25 cellular contexts compared by ENCODE assay signal in the genomic region with DNA sequence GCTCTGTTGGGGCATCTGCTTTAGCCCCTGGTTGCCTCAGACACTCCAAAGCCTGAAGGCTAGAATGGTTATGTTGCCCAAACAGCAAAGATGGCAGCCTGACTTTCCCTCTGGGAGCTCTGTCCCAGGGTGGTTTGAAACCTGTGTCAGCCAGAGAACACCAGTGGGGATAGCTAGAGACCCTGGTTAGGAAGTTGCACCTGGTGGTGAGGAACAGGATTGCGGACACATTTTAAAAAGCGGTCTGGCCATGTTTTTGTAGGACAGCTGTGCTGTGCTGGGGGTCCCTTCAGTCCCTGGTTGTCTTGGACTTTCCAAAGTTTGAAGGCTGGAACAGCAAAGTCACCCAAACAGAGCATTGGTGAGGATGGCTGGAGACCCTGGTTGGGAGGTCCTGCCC.
DNase-seq lines count a peak whose midpoint lies in the region; TF ChIP-seq lines count a peak whose summit lies in the region.
"Had no signal": no experiment of that assay in that cellular context is flagged by ENCODE, and none has a peak within 500 bp of the region (broad histone marks: within the 10 kb centered on the region; RNA-seq: fewer than 3 reads in every experiment).

No MANE protein-coding gene starts in this region.

- BruUV-seq in MCF 10A (replicated peaks; lab: Mats Ljungman, UMichigan) (no TSS peak), mammary epithelial cell (replicated peaks; lab: Mats Ljungman, UMichigan) (no TSS peak), OCI-LY7 (replicated peaks; lab: Mats Ljungman, UMichigan) (no TSS peak)

- no peak overlapping the region for H3K9ac ChIP-seq in mammary epithelial cell (ENCODE audit: insufficient read depth, low read length)

- POLR2A ChIA-PET in MCF 10A (lab: Yijun Ruan, JAX): no interaction called here
- POLR2A ChIA-PET in OCI-LY7 (lab: Charles Lee): no interaction called here

- H3K4me3 Mint-ChIP-seq in MCF 10A (ENCODE audit: unreplicated experiment) (no peak overlapping the region), type B pancreatic cell (no peak overlapping the region)
- H3K4me3 Mint-ChIP-seq: activated naive CD4-positive, alpha-beta T cell treated with anti-CD3 and anti-CD28 coated beads, Interleukin-2, amount 10 ng/mL, durations not matched to agents 7 days and 5 days; CD4-positive, alpha-beta T cell had no signal

- DNase-seq in MCF 10A (ENCODE audit: unreplicated experiment) (no peak), mammary epithelial cell (no peak), OCI-LY7 (ENCODE audit: low spot score) (no peak), epithelial cell of esophagus (ENCODE audit: low read depth) (no peak), type B pancreatic cell (ENCODE audit: extremely low spot score, unreplicated experiment) (no peak), NCI-H1417 (lab: John Stamatoyannopoulos, UW) (no peak), UCSD-AML1 (lab: John Stamatoyannopoulos, UW; ENCODE audit: unreplicated experiment) (no peak), NCI-H510A (lab: John Stamatoyannopoulos, UW) (no peak)
- DNase-seq: activated CD4-positive, alpha-beta T cell treated with anti-CD3 and anti-CD28 coated beads, Interleukin-2, amount 50 U/mL, for 48 hours; activated naive CD4-positive, alpha-beta T cell treated with anti-CD3 and anti-CD28 coated beads, Interleukin-2, amount 10 ng/mL, durations not matched to agents 7 days and 5 days; activated T-cell treated with anti-CD3 and anti-CD28 coated beads, Interleukin-2, amount 50 U/mL, for 1 hour; CD4-positive, alpha-beta T cell; cortex of kidney; DMS79; GOT3; Kasumi-1; left ventricle myocardium inferior; NCI-H1417 treated with DMSO at 0.1 percent for 48 hours; RPMI8226; sigmoid colon; stimulated activated CD4-positive, alpha-beta T cell treated with anti-CD3 and anti-CD28 coated beads, Interleukin-1b, Interleukin-23, amount 100 ng/mL, for 48 hours; stimulated activated naive CD8-positive, alpha-beta T cell treated with anti-CD3 and anti-CD28 coated beads, Interleukin-15, Interleukin-2, amounts not matched to agents 100 U/mL and 50 U/mL, for 24 hours; SW 1271; transverse colon had no signal

- intact Hi-C loops in MCF 10A (cut with micrococcal nuclease): no loop called here
- intact Hi-C loops in mammary epithelial cell (cut with micrococcal nuclease): no loop called here
- intact Hi-C loops in OCI-LY7 (cut with micrococcal nuclease; ENCODE audit: unreplicated experiment): no loop called here

- TF ChIP-seq CTCF in MCF 10A (IDR thresholded peaks at IDR 0.05; ENCODE audit: unreplicated experiment) (peak; percentile 11), mammary epithelial cell (conservative IDR thresholded peaks at IDR 0.05 in 1 of 2, IDR thresholded peaks at IDR 0.05 in 1 of 2; ENCODE audit: extremely low read depth in 1 of 2, insufficient read depth in 1 of 2, low read depth in 1 of 2, low read length in 2 of 2) (peak in 1 of 2 donors; percentile 19), OCI-LY7 (conservative IDR thresholded peaks at IDR 0.05; ENCODE audit: low read length) (peak; percentile 36; the same call in 1 of the 2 replicates), epithelial cell of esophagus (IDR thresholded peaks at IDR 0.05; ENCODE audit: insufficient read depth, low read depth, low read length, missing control alignments) (peak; percentile 30), type B pancreatic cell (conservative IDR thresholded peaks at IDR 0.05) (peak; percentile 59)

- H3K4me2 ChIP-seq in mammary epithelial cell (ENCODE audit: insufficient read depth, low read depth, low read length) (no peak overlapping the region), OCI-LY7 (ENCODE audit: low read length) (no peak overlapping the region)

- H3K27ac Mint-ChIP-seq in MCF 10A (ENCODE audit: low read depth, unreplicated experiment): no peak overlapping the region
- H3K27ac Mint-ChIP-seq in type B pancreatic cell: no peak overlapping the region
- H3K27ac Mint-ChIP-seq: activated naive CD4-positive, alpha-beta T cell treated with anti-CD3 and anti-CD28 coated beads, Interleukin-2, amount 10 ng/mL, durations not matched to agents 7 days and 5 days; CD4-positive, alpha-beta T cell had no signal

- H3K4me1 ChIP-seq in mammary epithelial cell (ENCODE audit: insufficient read depth, low read length) (no peaks in the 10 kb centered on the region), OCI-LY7 (ENCODE audit: insufficient read depth, low read length, poor library complexity, severe bottlenecking) (no peaks in the 10 kb centered on the region)
- H3K4me1 ChIP-seq: left ventricle myocardium inferior, sigmoid colon, transverse colon had no signal

- no peaks in the 10 kb centered on the region for H3K4me1 Mint-ChIP-seq in MCF 10A (ENCODE audit: insufficient read depth, unreplicated experiment)
- no peaks in the 10 kb centered on the region for H3K4me1 Mint-ChIP-seq in type B pancreatic cell (ENCODE audit: unreplicated experiment)
- H3K4me1 Mint-ChIP-seq: activated naive CD4-positive, alpha-beta T cell treated with anti-CD3 and anti-CD28 coated beads, Interleukin-2, amount 10 ng/mL, durations not matched to agents 7 days and 5 days had no signal

- CTCF ChIA-PET in MCF 10A (lab: Yijun Ruan, JAX): interaction anchor here (0.6 to 4.2 kb wide), 5 partner anchors 14 to 844 kb away, joined by 3 to 22 read pairs (median 3); no protein-coding TSS in a partner anchor
- CTCF ChIA-PET in mammary epithelial cell (lab: Charles Lee; ENCODE audit: low non-redundant PET): no interaction called here
- CTCF ChIA-PET in OCI-LY7 (lab: Charles Lee; ENCODE audit: unreplicated experiment): no interaction called here

- H3K36me3 ChIP-seq in mammary epithelial cell (ENCODE audit: insufficient read depth, low read length): no peaks in the 10 kb centered on the region
- H3K36me3 ChIP-seq in OCI-LY7 (ENCODE audit: insufficient read depth, low read length): no peaks in the 10 kb centered on the region
- H3K36me3 ChIP-seq: left ventricle myocardium inferior, sigmoid colon, transverse colon had no signal

- H3K9me3 ChIP-seq in mammary epithelial cell (replicated peaks; ENCODE audit: insufficient read depth, low read length) (no peaks in the 10 kb centered on the region), OCI-LY7 (ENCODE audit: low read length) (no peaks in the 10 kb centered on the region)
- H3K9me3 ChIP-seq: left ventricle myocardium inferior, sigmoid colon, transverse colon had no signal

- no peaks in the 10 kb centered on the region for H4K20me1 ChIP-seq in mammary epithelial cell (ENCODE audit: insufficient read depth, low read length)
- H4K20me1 ChIP-seq in OCI-LY7 (ENCODE audit: insufficient read depth, low read length): no peaks in the 10 kb centered on the region

- H3K79me2 ChIP-seq in mammary epithelial cell (ENCODE audit: insufficient read depth, low read length) (no peaks in the 10 kb centered on the region), OCI-LY7 (ENCODE audit: insufficient read depth, low read depth, low read length) (no peaks in the 10 kb centered on the region)

- no peaks in the 10 kb centered on the region for H3K27me3 ChIP-seq in mammary epithelial cell (ENCODE audit: insufficient read depth, low read length)
- H3K27me3 ChIP-seq: sigmoid colon, transverse colon had no signal

- no peak overlapping the region for H3K4me3 ChIP-seq in mammary epithelial cell (replicated peaks in 1 of 3; ENCODE audit: insufficient read depth in 1 of 3, low read depth in 2 of 3, low read length in 3 of 3)
- no peak overlapping the region for H3K4me3 ChIP-seq in OCI-LY7 (ENCODE audit: low read depth, low read length, poor library complexity, severe bottlenecking)
- no peak overlapping the region for H3K4me3 ChIP-seq in epithelial cell of esophagus (ENCODE audit: low read length)
- H3K4me3 ChIP-seq: left ventricle myocardium inferior, sigmoid colon, transverse colon had no signal

- H2AFZ ChIP-seq in mammary epithelial cell (ENCODE audit: low read depth, low read length) (no peak overlapping the region), OCI-LY7 (ENCODE audit: low read length) (no peak overlapping the region)

- H3K27me3 Mint-ChIP-seq in MCF 10A (ENCODE audit: insufficient read depth, unreplicated experiment) (no peaks in the 10 kb centered on the region), type B pancreatic cell (peaks cover 3% of the 10 kb centered on the region)
- H3K27me3 Mint-ChIP-seq: CD4-positive, alpha-beta T cell had no signal

- in situ Hi-C loops in mammary epithelial cell (cut with MboI; ENCODE audit: low sequenced_read_pairs in 2 of 2): no loop called here

- dilution Hi-C loops in mammary epithelial cell (cut with HindIII; ENCODE audit: low sequenced_read_pairs): no loop called here

- 100% methylated on average over 2 of the region's 2 CpGs for WGBS in mammary epithelial cell (ENCODE audit: low coverage, missing lambda C conversion rate)

- H3K36me3 Mint-ChIP-seq in MCF 10A (ENCODE audit: insufficient read depth, unreplicated experiment) (no peaks in the 10 kb centered on the region), type B pancreatic cell (no peaks in the 10 kb centered on the region)
- H3K36me3 Mint-ChIP-seq: activated naive CD4-positive, alpha-beta T cell treated with anti-CD3 and anti-CD28 coated beads, Interleukin-2, amount 10 ng/mL, durations not matched to agents 7 days and 5 days had no signal

- H3K27ac ChIP-seq in mammary epithelial cell (ENCODE audit: insufficient read depth, low read depth, low read length): no peak overlapping the region
- H3K27ac ChIP-seq in OCI-LY7 (ENCODE audit: low read depth, low read length, poor library complexity, severe bottlenecking): no peak overlapping the region
- H3K27ac ChIP-seq: epithelial cell of prostate, left ventricle myocardium inferior, sigmoid colon, transverse colon had no signal

- no peaks in the 10 kb centered on the region for H3K9me2 ChIP-seq in OCI-LY7 (ENCODE audit: insufficient read depth, low read length)

- no peaks in the 10 kb centered on the region for H3K9me3 Mint-ChIP-seq in MCF 10A (ENCODE audit: unreplicated experiment)
- H3K9me3 Mint-ChIP-seq in type B pancreatic cell: no peaks in the 10 kb centered on the region
- H3K9me3 Mint-ChIP-seq: activated naive CD4-positive, alpha-beta T cell treated with anti-CD3 and anti-CD28 coated beads, Interleukin-2, amount 10 ng/mL, durations not matched to agents 7 days and 5 days had no signal
